In genomic region chr5:65760504-65761275, GRCh38 we compare ENCODE assay signal across 9 cellular contexts. TPM values are rescaled to one million over a fixed set of nuclear protein-coding genes. Genes with fewer than 3 reads are reported as not detected.
DNase-seq lines count a peak whose midpoint lies in the region; ATAC-seq and TF ChIP-seq lines count a peak whose summit lies in the region.
"Had no signal": no experiment of that assay in that cellular context is flagged by ENCODE, and none has a peak within 500 bp of the region (broad histone marks: within the 10 kb centered on the region; RNA-seq: fewer than 3 reads in every experiment).

No MANE protein-coding gene starts in this region.

- no peak overlapping the region for H4K8ac ChIP-seq in mesenchymal stem cell (ENCODE audit: low read length)

- H3K9ac ChIP-seq in mesenchymal stem cell (ENCODE audit: low read length) = no peak overlapping the region

- no peak overlapping the region for H3K4ac ChIP-seq in mesenchymal stem cell (ENCODE audit: low read depth in 1 of 2, low read length in 2 of 2)

- DNase-seq in stimulated activated CD8-positive, alpha-beta memory T cell treated with anti-CD3 and anti-CD28 coated beads, Interleukin-12 subunit alpha, Interleukin-12 subunit beta, amount 100 ng/mL, for 1 hour (ENCODE audit: low read depth) = peak; percentile 21
- no peak for DNase-seq in stimulated activated CD8-positive, alpha-beta memory T cell treated with anti-CD3 and anti-CD28 coated beads, Interleukin-4, amount 100 ng/mL, for 48 hours
- peak; percentile 9 for DNase-seq in NCI-H2081 treated with DMSO at 0.1 percent for 48 hours (lab: John Stamatoyannopoulos, UW)
- DNase-seq in astrocyte of the spinal cord (ENCODE audit: low read depth, low spot score) = peak; percentile 70
- DNase-seq in lower lobe of right lung = no peak
- DNase-seq in mesenchymal stem cell = no peak
- DNase-seq in GF-D8 (lab: John Stamatoyannopoulos, UW) = no peak

- H2BK5ac ChIP-seq in mesenchymal stem cell (ENCODE audit: low read depth, low read length, poor library complexity, severe bottlenecking) = no peak overlapping the region

- H3K27me3 ChIP-seq in lower lobe of right lung (ENCODE audit: low read depth) = no peaks in the 10 kb centered on the region
- no peaks in the 10 kb centered on the region for H3K27me3 ChIP-seq in mesenchymal stem cell (ENCODE audit: control insufficient read depth in 1 of 2, insufficient read depth in 1 of 2, low read length in 2 of 2)
- H3K27me3 ChIP-seq: upper lobe of left lung had no signal

- WGBS in mesenchymal stem cell = 87% methylated on average over 2 of the region's 2 CpGs

- H3K18ac ChIP-seq in mesenchymal stem cell (ENCODE audit: low read depth in 1 of 2, low read length in 2 of 2) = no peak overlapping the region

- no peak overlapping the region for H2AFZ ChIP-seq in mesenchymal stem cell (ENCODE audit: low read depth, low read length)

- ATAC-seq in lower lobe of right lung (peak; percentile 67 to 74), HG03097 (IDR thresholded peaks at IDR 0.05; ENCODE audit: low FRiP score, unreplicated experiment) (no peak)

- no peak overlapping the region for H3K23ac ChIP-seq in mesenchymal stem cell (ENCODE audit: low read length in 2 of 2)

- H2BK15ac ChIP-seq in mesenchymal stem cell (ENCODE audit: low read depth, poor library complexity, severe bottlenecking) = no peak overlapping the region

- H3K14ac ChIP-seq in mesenchymal stem cell (ENCODE audit: low read length in 2 of 2) = no peak overlapping the region

- no peak overlapping the region for H2BK12ac ChIP-seq in mesenchymal stem cell (ENCODE audit: low read length in 2 of 2)

- no peak overlapping the region for H2BK120ac ChIP-seq in mesenchymal stem cell (ENCODE audit: low read depth, low read length)

- H3K4me2 ChIP-seq in mesenchymal stem cell (ENCODE audit: low read length, poor library complexity, severe bottlenecking) = no peak overlapping the region

- H3K36me3 ChIP-seq in lower lobe of right lung (no peaks in the 10 kb centered on the region), mesenchymal stem cell (ENCODE audit: control insufficient read depth in 1 of 2, insufficient read depth in 2 of 2, low read depth in 1 of 2, low read length in 2 of 2) (peaks cover 3 to 22% of the 10 kb centered on the region in 2 experiments)
- H3K36me3 ChIP-seq: upper lobe of left lung had no signal

- H3K4me3 ChIP-seq in astrocyte of the spinal cord (ENCODE audit: low read depth, low read length) = no peak overlapping the region
- no peak overlapping the region for H3K4me3 ChIP-seq in lower lobe of right lung
- H3K4me3 ChIP-seq in mesenchymal stem cell (ENCODE audit: insufficient read depth in 1 of 2, low read depth in 1 of 2, low read length in 2 of 2) = no peak overlapping the region
- H3K4me3 ChIP-seq: upper lobe of left lung had no signal

- H4K91ac ChIP-seq in mesenchymal stem cell (ENCODE audit: low read length) = no peak overlapping the region

- H2AK5ac ChIP-seq in mesenchymal stem cell (ENCODE audit: low read length, severe bottlenecking) = no peak overlapping the region

- H3K27ac ChIP-seq in lower lobe of right lung (no peak overlapping the region), mesenchymal stem cell (ENCODE audit: low read length, poor library complexity, severe bottlenecking) (no peak overlapping the region)
- H3K27ac ChIP-seq: upper lobe of left lung had no signal

- TF ChIP-seq CTCF in astrocyte of the spinal cord (IDR thresholded peaks at IDR 0.05; ENCODE audit: low read depth, low read length) = peak; percentile 41
- peak; percentile 36 for TF ChIP-seq CTCF in lower lobe of right lung (IDR thresholded peaks at IDR 0.05)

- peaks cover 8% of the 10 kb centered on the region for H3K4me1 ChIP-seq in lower lobe of right lung
- peaks cover 2% of the 10 kb centered on the region for H3K4me1 ChIP-seq in mesenchymal stem cell (ENCODE audit: control insufficient read depth, insufficient read depth, low read depth, low read length)

- peaks cover 10% of the 10 kb centered on the region for H3K79me1 ChIP-seq in mesenchymal stem cell (replicated peaks; ENCODE audit: low read length, poor library complexity, severe bottlenecking)

- H3K9me3 ChIP-seq in lower lobe of right lung = no peaks in the 10 kb centered on the region
- H3K9me3 ChIP-seq in mesenchymal stem cell (ENCODE audit: control insufficient read depth, low read length) = no peaks in the 10 kb centered on the region
- H3K9me3 ChIP-seq: upper lobe of left lung had no signal

- intact Hi-C loops in lower lobe of right lung (cut with DNase I) = no loop called here

- in situ Hi-C loops in astrocyte of the spinal cord (cut with HindIII; ENCODE audit: low sequenced_read_pairs) = no loop called here

RNA-seq across cellular contexts. Expression of gene NLN, which starts 38.7 kb away (rescaled TPM):
- total RNA-seq in lower lobe of right lung = 13.8 TPM
- polyA plus RNA-seq in mesenchymal stem cell (2013, experiment 1 of 2) = 19.6 TPM
- 21.0 TPM for polyA plus RNA-seq in mesenchymal stem cell (2013, experiment 2 of 2)

RNA-seq across cellular contexts. Expression of gene SGTB, which starts 38.8 kb away (rescaled TPM):
- total RNA-seq in lower lobe of right lung = 9.2 TPM
- polyA plus RNA-seq in mesenchymal stem cell (2013, experiment 1 of 2) = 8.2 TPM
- 8.2 TPM for polyA plus RNA-seq in mesenchymal stem cell (2013, experiment 2 of 2)

Comparison
In these comparisons a context has a peak if more than half of its experiments do, and no peak if none do; other contexts are left out.
1. DNase-seq: peak in stimulated activated CD8-positive, alpha-beta memory T cell treated with anti-CD3 and anti-CD28 coated beads, Interleukin-12 subunit alpha, Interleukin-12 subunit beta, amount 100 ng/mL, for 1 hour (single experiment), NCI-H2081 treated with DMSO at 0.1 percent for 48 hours (single experiment) and astrocyte of the spinal cord (single experiment); none in stimulated activated CD8-positive, alpha-beta memory T cell treated with anti-CD3 and anti-CD28 coated beads, Interleukin-4, amount 100 ng/mL, for 48 hours (single experiment), lower lobe of right lung (single experiment), mesenchymal stem cell (single experiment) and GF-D8 (single experiment).